ENCODE assay signal across 1 cellular context in genomic region chr5:76788362-76788761, GRCh38.
TF ChIP-seq lines count a peak whose summit lies in the region.

No MANE protein-coding gene starts in this region.

TF ChIP-seq in HepG2, 621 proteins besides CTCF, POLR2A, EP300 and RAD21 (continued from another document):
- TF ChIP-seq HOXA5 (CRISPR knock-in tag; IDR thresholded peaks at IDR 0.05) = peak; percentile 60; the same call in 1 of the 2 replicates
